In genomic region chr17:73304971-73305786, GRCh38 we compare ENCODE assay signal across 1 cellular context.
TF ChIP-seq lines count a peak whose summit lies in the region.

No MANE protein-coding gene starts in this region.

TF ChIP-seq in GM23338, 12 proteins besides CTCF, POLR2A, EP300 and RAD21 (continued from another document):
- TF ChIP-seq REST (IDR thresholded peaks at IDR 0.05; ENCODE audit: unreplicated experiment) (no peak), POLR2AphosphoS5 (IDR thresholded peaks at IDR 0.05; ENCODE audit: low read depth) (no peak)
TF ChIP-seq in GM23338: peak in this region for 1.
